ENCODE assay signal across 18 cellular contexts in the genomic region with DNA sequence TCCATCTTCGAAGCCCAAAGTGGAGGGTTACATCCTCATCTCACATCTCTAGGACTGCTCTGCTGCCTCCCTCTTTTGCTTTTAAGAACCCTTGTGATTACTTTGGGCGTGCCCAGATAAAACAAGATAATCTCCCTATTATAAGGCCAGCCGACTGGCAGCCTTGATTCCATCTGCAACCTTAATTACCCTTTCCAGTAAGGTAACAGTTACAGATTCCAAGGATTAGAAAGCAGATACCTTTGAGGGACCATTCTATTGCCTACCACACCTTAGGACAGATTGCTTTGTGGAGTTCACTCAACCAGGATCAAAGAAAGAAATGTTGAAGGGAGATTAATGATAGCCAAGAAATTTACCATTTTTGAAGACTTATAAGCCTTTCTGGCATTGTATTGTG.
DNase-seq lines count a peak whose midpoint lies in the region; ATAC-seq, FAIRE-seq and TF ChIP-seq lines count a peak whose summit lies in the region.
"Had no signal": no experiment of that assay in that cellular context is flagged by ENCODE, and none has a peak within 500 bp of the region (broad histone marks: within the 10 kb centered on the region; RNA-seq: fewer than 3 reads in every experiment).

No MANE protein-coding gene starts in this region.

- H3K4me1 ChIP-seq in colonic mucosa = no peaks in the 10 kb centered on the region
- peaks cover 3% of the 10 kb centered on the region in 2 donors for H3K4me1 ChIP-seq in small intestine (ENCODE audit: control insufficient read depth in 2 of 2, insufficient read depth in 1 of 2, low read depth in 1 of 2, low read length in 1 of 2)
- H3K4me1 ChIP-seq: A549, Caco-2 had no signal

- no peak overlapping the region for H3K9ac ChIP-seq in colonic mucosa (ENCODE audit: low read depth in 2 of 2, low read length in 2 of 2)

- 12 to 62% (median 36%) methylated on average over 3 of the region's 3 CpGs for WGBS in small intestine, 3 donors

- CTCF ChIA-PET in HEK293T (lab: Yijun Ruan, JAX) = no interaction called here

- H3K27me3 ChIP-seq in colonic mucosa (no peaks in the 10 kb centered on the region), small intestine (ENCODE audit: control insufficient read depth in 2 of 2, insufficient read depth in 2 of 2, low read length in 2 of 2) (no peaks in the 10 kb centered on the region)

- H3K4me3 ChIP-seq in colonic mucosa = no peak overlapping the region
- no peak overlapping the region for H3K4me3 ChIP-seq in small intestine (ENCODE audit: low read depth in 1 of 2, low read length in 2 of 2)
- H3K4me3 ChIP-seq: A549 had no signal

- POLR2A ChIA-PET in HEK293T (lab: Yijun Ruan, JAX) = no interaction called here

- intact Hi-C loops in colonic mucosa (cut with DNase I) = no loop called here

- DNase-seq in NCI-H748 (lab: John Stamatoyannopoulos, UW; ENCODE audit: unreplicated experiment) (peak; percentile 7), NCI-H748 treated with DMSO at 0.1 percent for 48 hours (lab: John Stamatoyannopoulos, UW) (no peak), NCI-H69 (lab: John Stamatoyannopoulos, UW) (peak; percentile 23), colonic mucosa (peak; percentile 27), small intestine (peak; percentile 73), NCI-H510A (lab: John Stamatoyannopoulos, UW) (no peak), HEK293T (ENCODE audit: extremely low spot score) (no peak)
- DNase-seq: AML-193; Caco-2; CD4-positive, alpha-beta T cell; DMS79 treated with DMSO at 0.1 percent for 48 hours; GF-D8; H9 had no signal

- no peak for FAIRE-seq in small intestine (lab: Jason Lieb, UNC)
- FAIRE-seq: A549, H1 had no signal

- ATAC-seq in GM19023 (IDR thresholded peaks at IDR 0.05; ENCODE audit: unreplicated experiment) = no peak
- ATAC-seq: A549 had no signal

- H3K9me3 ChIP-seq in colonic mucosa = no peaks in the 10 kb centered on the region
- H3K9me3 ChIP-seq in small intestine (ENCODE audit: control insufficient read depth, low read depth) = no peaks in the 10 kb centered on the region
- H3K9me3 ChIP-seq: A549 had no signal

- no peak for TF ChIP-seq CTCF in colonic mucosa (IDR thresholded peaks at IDR 0.05)

- H3K27ac ChIP-seq in colonic mucosa (no peak overlapping the region), small intestine (ENCODE audit: low read depth in 1 of 2, low read length in 1 of 2) (no peak overlapping the region)
- H3K27ac ChIP-seq: 22Rv1, A549, C4-2B had no signal

- H3K36me3 ChIP-seq in colonic mucosa (no peaks in the 10 kb centered on the region), small intestine (ENCODE audit: control insufficient read depth in 2 of 2, insufficient read depth in 2 of 2, low read length in 2 of 2) (no peaks in the 10 kb centered on the region)

TF ChIP-seq in HEK293T, 16 proteins besides CTCF, POLR2A, EP300 and RAD21:
- TF ChIP-seq CTBP1 (IDR thresholded peaks at IDR 0.05; ENCODE audit: borderline replicate concordance) (no peak), LEF1 (IDR thresholded peaks at IDR 0.05; ENCODE audit: borderline replicate concordance) (no peak), SUZ12 (IDR thresholded peaks at IDR 0.05) (no peak), ELF4 (IDR thresholded peaks at IDR 0.05) (no peak), NFRKB (IDR thresholded peaks at IDR 0.05) (no peak), BHLHE40 (IDR thresholded peaks at IDR 0.05; ENCODE audit: borderline replicate concordance) (no peak), FOXA1 (IDR thresholded peaks at IDR 0.05) (no peak), FOXK2 (IDR thresholded peaks at IDR 0.05) (no peak), L3MBTL2 (conservative IDR thresholded peaks at IDR 0.05) (no peak), HDGF (IDR thresholded peaks at IDR 0.05; ENCODE audit: borderline replicate concordance) (no peak), SP1 (IDR thresholded peaks at IDR 0.05) (no peak), TARDBP (IDR thresholded peaks at IDR 0.05) (no peak), ZNF384 (IDR thresholded peaks at IDR 0.05) (no peak), FOXM1 (IDR thresholded peaks at IDR 0.05; ENCODE audit: borderline replicate concordance) (no peak), ARNT (IDR thresholded peaks at IDR 0.05) (no peak)
- TF ChIP-seq, protein P1, sequence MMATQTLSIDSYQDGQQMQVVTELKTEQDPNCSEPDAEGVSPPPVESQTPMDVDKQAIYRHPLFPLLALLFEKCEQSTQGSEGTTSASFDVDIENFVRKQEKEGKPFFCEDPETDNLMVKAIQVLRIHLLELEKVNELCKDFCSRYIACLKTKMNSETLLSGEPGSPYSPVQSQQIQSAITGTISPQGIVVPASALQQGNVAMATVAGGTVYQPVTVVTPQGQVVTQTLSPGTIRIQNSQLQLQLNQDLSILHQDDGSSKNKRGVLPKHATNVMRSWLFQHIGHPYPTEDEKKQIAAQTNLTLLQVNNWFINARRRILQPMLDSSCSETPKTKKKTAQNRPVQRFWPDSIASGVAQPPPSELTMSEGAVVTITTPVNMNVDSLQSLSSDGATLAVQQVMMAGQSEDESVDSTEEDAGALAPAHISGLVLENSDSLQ (IDR thresholded peaks at IDR 0.05) = no peak

Comparison
In these comparisons a context has a peak if more than half of its experiments do, and no peak if none do; other contexts are left out.
1. DNase-seq: peak in NCI-H748 (single experiment), NCI-H69 (single experiment), colonic mucosa (single experiment) and small intestine (single experiment); none in NCI-H748 treated with DMSO at 0.1 percent for 48 hours (single experiment), NCI-H510A (single experiment) and HEK293T (single experiment).